8 cellular contexts compared by ENCODE assay signal in genomic region chr1:158149175-158149574, GRCh38. TPM values are rescaled to one million over a fixed set of nuclear protein-coding genes. Genes with fewer than 3 reads are reported as not detected.
A peak's percentile ranks its signal among the peaks of the same experiment; 100 is the strongest.
DNase-seq lines count a peak whose midpoint lies in the region; ATAC-seq and TF ChIP-seq lines count a peak whose summit lies in the region.

No MANE protein-coding gene starts in this region.

- intact Hi-C loops in CD8-positive, alpha-beta T cell (cut with DNase I, micrococcal nuclease) = loop anchor here in 1 of 2 experiments (10.0 kb wide), 1 partner anchor 926 kb away; the partner anchor contains the start of gene AIM2

- TF ChIP-seq POLR2A in Peyer's patch (IDR thresholded peaks at IDR 0.05) = no peak

- H3K4me3 Mint-ChIP-seq in CD8-positive, alpha-beta T cell = peak overlapping the region; percentile 99
- peak overlapping the region; percentile 10 for H3K4me3 Mint-ChIP-seq in endothelial cell (ENCODE audit: unreplicated experiment)

- H3K4me1 Mint-ChIP-seq in CD8-positive, alpha-beta T cell (ENCODE audit: low read depth) = peaks cover 33% of the 10 kb centered on the region
- peaks cover 26% of the 10 kb centered on the region for H3K4me1 Mint-ChIP-seq in endothelial cell (ENCODE audit: unreplicated experiment)

- no peaks in the 10 kb centered on the region for H3K27me3 ChIP-seq in CD8-positive, alpha-beta T cell (ENCODE audit: insufficient read depth, low read length)
- H3K27me3 ChIP-seq in Peyer's patch (no peaks in the 10 kb centered on the region), osteoblast (ENCODE audit: insufficient read depth, low read length) (peaks cover 3% of the 10 kb centered on the region)

- TF ChIP-seq CTCF in CD8-positive, alpha-beta T cell (IDR thresholded peaks at IDR 0.05) = no peak
- TF ChIP-seq CTCF in Peyer's patch (IDR thresholded peaks at IDR 0.05) (no peak), endothelial cell (IDR thresholded peaks at IDR 0.05; ENCODE audit: unreplicated experiment) (no peak), osteoblast (IDR thresholded peaks at IDR 0.05; ENCODE audit: extremely low read depth, low read depth, low read length) (no peak)

- H3K27ac Mint-ChIP-seq in CD8-positive, alpha-beta T cell = peak overlapping the region; percentile 91
- no peak overlapping the region for H3K27ac Mint-ChIP-seq in endothelial cell (ENCODE audit: unreplicated experiment)

- peak; percentile 8 for ATAC-seq in CD8-positive, alpha-beta T cell

- peak overlapping the region; percentile 96 for H3K4me2 ChIP-seq in osteoblast (ENCODE audit: insufficient read depth, low read length)

- H3K36me3 ChIP-seq in CD8-positive, alpha-beta T cell (ENCODE audit: insufficient read depth, low read length) = no peaks in the 10 kb centered on the region
- no peaks in the 10 kb centered on the region for H3K36me3 ChIP-seq in Peyer's patch
- H3K36me3 ChIP-seq in osteoblast (ENCODE audit: insufficient read depth, low read length) = no peaks in the 10 kb centered on the region

- H3K9me3 ChIP-seq in CD8-positive, alpha-beta T cell (ENCODE audit: low read length) = no peaks in the 10 kb centered on the region
- H3K9me3 ChIP-seq in Peyer's patch (no peaks in the 10 kb centered on the region), osteoblast (ENCODE audit: low read depth, low read length) (no peaks in the 10 kb centered on the region)

- H3K4me3 ChIP-seq in CD8-positive, alpha-beta T cell (ENCODE audit: low read depth, low read length) = peak overlapping the region; percentile 67
- H3K4me3 ChIP-seq in Peyer's patch = peak overlapping the region; percentile 41 to 48 (median 48)
- peak overlapping the region; percentile 76 for H3K4me3 ChIP-seq in osteoblast (ENCODE audit: insufficient read depth, low read length)

- H3K79me2 ChIP-seq in osteoblast (ENCODE audit: insufficient read depth, low read length) = no peaks in the 10 kb centered on the region

- no peaks in the 10 kb centered on the region for H3K9me3 Mint-ChIP-seq in CD8-positive, alpha-beta T cell
- peaks cover 5% of the 10 kb centered on the region for H3K9me3 Mint-ChIP-seq in endothelial cell (ENCODE audit: unreplicated experiment)

- peaks cover 17% of the 10 kb centered on the region for H3K4me1 ChIP-seq in CD8-positive, alpha-beta T cell (ENCODE audit: insufficient read depth, low read length)
- no peaks in the 10 kb centered on the region for H3K4me1 ChIP-seq in Peyer's patch
- peaks cover 13% of the 10 kb centered on the region for H3K4me1 ChIP-seq in osteoblast (ENCODE audit: insufficient read depth, low read length)

- H2AFZ ChIP-seq in osteoblast (ENCODE audit: low read length) = peak overlapping the region; percentile 100

- H4K20me1 ChIP-seq in osteoblast (ENCODE audit: insufficient read depth, low read length) = no peaks in the 10 kb centered on the region

- H3K27me3 Mint-ChIP-seq in CD8-positive, alpha-beta T cell (ENCODE audit: low read depth) = peaks cover 3% of the 10 kb centered on the region
- peaks cover 3% of the 10 kb centered on the region for H3K27me3 Mint-ChIP-seq in endothelial cell (ENCODE audit: unreplicated experiment)

- H3K36me3 Mint-ChIP-seq in CD8-positive, alpha-beta T cell = peaks cover 6% of the 10 kb centered on the region
- no peaks in the 10 kb centered on the region for H3K36me3 Mint-ChIP-seq in endothelial cell (ENCODE audit: low read depth, unreplicated experiment)

- CTCF ChIA-PET in CD8-positive, alpha-beta T cell (lab: Charles Lee) = interaction anchor here (1.0 kb wide), 1 partner anchor 53 kb away, joined by 3 read pairs; no protein-coding TSS in a partner anchor

- POLR2A ChIA-PET in CD8-positive, alpha-beta T cell (lab: Charles Lee) = no interaction called here

- H3K27ac ChIP-seq in CD8-positive, alpha-beta T cell (ENCODE audit: low read depth, low read length) = no peak overlapping the region
- peak overlapping the region; percentile 50 to 71 (median 60) for H3K27ac ChIP-seq in Peyer's patch
- H3K27ac ChIP-seq in osteoblast (ENCODE audit: low read depth, low read length) = peak overlapping the region; percentile 71

- DNase-seq in CD8-positive, alpha-beta T cell = no peak
- DNase-seq in Peyer's patch = no peak
- DNase-seq in endothelial cell (ENCODE audit: low spot score) = no peak
- no peak for DNase-seq in osteoblast (ENCODE audit: insufficient read length, low spot score, missing footprints)
- DNase-seq in cortex of kidney (lab: John Stamatoyannopoulos, UW) = no peak
- no peak for DNase-seq in GOT3 (lab: John Stamatoyannopoulos, UW)
- no peak for DNase-seq in islet precursor cell
- no peak for DNase-seq in globus pallidus (ENCODE audit: low spot score)

RNA-seq across cellular contexts. Expression of gene CD1D, which starts 31.5 kb away (rescaled TPM):
- not detected for total RNA-seq in CD8-positive, alpha-beta T cell
- 10 to 100 TPM; 11.6 to 34.7 (median 16.4) TPM for total RNA-seq in Peyer's patch
- total RNA-seq in endothelial cell (ENCODE audit: unreplicated experiment) = 1.5 TPM
- total RNA-seq in osteoblast = under 0.01 TPM in 1 of 2 replicates, not detected in the other
